In the genomic region with DNA sequence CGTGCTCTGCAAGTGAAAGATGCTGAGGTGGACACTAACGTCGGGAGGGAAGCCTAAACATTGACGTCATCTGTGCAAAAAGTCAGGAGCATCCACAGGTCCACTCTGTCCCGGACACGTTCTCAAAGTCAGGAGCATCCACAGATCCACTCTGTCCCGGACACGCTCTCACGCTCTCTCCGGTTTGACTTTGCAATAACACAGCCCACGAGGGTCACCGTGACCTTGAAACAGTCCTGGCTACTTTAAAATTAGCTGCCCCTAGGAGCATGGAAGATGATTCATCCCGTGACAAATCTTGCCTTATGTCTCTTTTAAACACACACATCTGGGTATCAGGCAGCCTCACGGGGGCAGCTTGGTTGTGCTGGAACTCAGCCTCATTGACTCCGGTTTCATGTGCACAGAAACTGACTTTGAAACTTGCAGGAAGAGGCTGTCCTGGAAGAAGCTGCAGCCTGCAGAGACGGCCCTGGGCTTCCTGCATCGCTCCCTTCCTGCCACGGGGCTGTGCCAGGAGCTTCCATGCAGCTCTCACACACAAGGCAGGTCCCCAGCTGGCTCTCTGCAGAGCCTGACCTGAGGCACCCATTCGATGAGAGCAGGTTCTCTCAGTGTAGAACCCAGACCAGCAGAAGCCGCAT, we compare ENCODE assay signal across 9 cellular contexts. TPM values are rescaled to one million over a fixed set of nuclear protein-coding genes. Genes with fewer than 3 reads are reported as not detected.
DNase-seq lines count a peak whose midpoint lies in the region; ATAC-seq and TF ChIP-seq lines count a peak whose summit lies in the region.
"Had no signal": no experiment of that assay in that cellular context is flagged by ENCODE, and none has a peak within 500 bp of the region (broad histone marks: within the 10 kb centered on the region; RNA-seq: fewer than 3 reads in every experiment).

No MANE protein-coding gene starts in this region.

- no peak; the same call in 1 of the 2 replicates for TF ChIP-seq RAD21 in SK-N-SH (IDR thresholded peaks at IDR 0.05; ENCODE audit: low read length)

- WGBS in SK-N-SH (ENCODE audit: low lambda C conversion rate) = 53% methylated on average over 12 of the region's 20 CpGs
- WGBS in psoas muscle, 3 donors = 8 to 12% (median 8%) methylated on average over 20 of the region's 20 CpGs

- peak overlapping the region; percentile 31; the same call in 1 of the 2 replicates for H2AFZ ChIP-seq in SK-N-SH (ENCODE audit: low read depth)

- H3K4me3 ChIP-seq in SK-N-SH (ENCODE audit: low read depth in 2 of 2, low read length in 1 of 2) = no peak overlapping the region
- H3K4me3 ChIP-seq in psoas muscle = no peak overlapping the region

- no peak overlapping the region for H3K9ac ChIP-seq in SK-N-SH

- H3K27ac Mint-ChIP-seq in immature natural killer cell = no peak overlapping the region
- H3K27ac Mint-ChIP-seq: natural killer cell treated with Interleukin-12 subunit alpha and Interleukin-12 subunit beta and Interleukin-15 and Interleukin-18, amount 100 ng/mL, for 72 hours had no signal

- DNase-seq in Daoy (ENCODE audit: low read depth) = peak; percentile 87
- DNase-seq in SK-N-SH = peak; percentile 61
- peak; percentile 82 for DNase-seq in foreskin melanocyte
- peak; percentile 53 to 71 for DNase-seq in psoas muscle
- no peak for DNase-seq in GM20000 (ENCODE audit: low spot score)
- no peak for DNase-seq in immature natural killer cell

- H3K4me3 Mint-ChIP-seq in immature natural killer cell = no peak overlapping the region
- H3K4me3 Mint-ChIP-seq: natural killer cell treated with Interleukin-12 subunit alpha and Interleukin-12 subunit beta and Interleukin-15 and Interleukin-18, amount 100 ng/mL, for 72 hours had no signal

- ATAC-seq in psoas muscle (peak; percentile 34 to 57 (median 55)), HG02623 (IDR thresholded peaks at IDR 0.05; ENCODE audit: unreplicated experiment) (no peak), HG03095 (IDR thresholded peaks at IDR 0.05; ENCODE audit: unreplicated experiment) (no peak)
- ATAC-seq: natural killer cell treated with Interleukin-12 subunit alpha and Interleukin-12 subunit beta and Interleukin-15 and Interleukin-18, amount 100 ng/mL, for 72 hours had no signal

- H3K9me3 Mint-ChIP-seq in immature natural killer cell = no peaks in the 10 kb centered on the region
- H3K9me3 Mint-ChIP-seq: natural killer cell treated with Interleukin-12 subunit alpha and Interleukin-12 subunit beta and Interleukin-15 and Interleukin-18, amount 100 ng/mL, for 72 hours had no signal

- no peaks in the 10 kb centered on the region for H3K27me3 ChIP-seq in SK-N-SH (ENCODE audit: insufficient read depth)
- peaks cover 0 to 49% (median 20%) of the 10 kb centered on the region in 3 donors for H3K27me3 ChIP-seq in psoas muscle (ENCODE audit: insufficient read depth in 3 of 3, low read length in 2 of 3)

- no peaks in the 10 kb centered on the region for H3K36me3 ChIP-seq in SK-N-SH (replicated peaks in 1 of 2; ENCODE audit: control insufficient read depth in 1 of 2, insufficient read depth in 2 of 2, low read length in 1 of 2)
- no peaks in the 10 kb centered on the region for H3K36me3 ChIP-seq in psoas muscle (ENCODE audit: insufficient read depth in 1 of 2, low read depth in 1 of 2)

- TF ChIP-seq CTCF in SK-N-SH (IDR thresholded peaks at IDR 0.05) (peak; percentile 43), psoas muscle (IDR thresholded peaks at IDR 0.05) (no peak), GM20000 (IDR thresholded peaks at IDR 0.05; ENCODE audit: extremely low read depth, missing control alignments) (no peak)

- no peaks in the 10 kb centered on the region for H4K20me1 ChIP-seq in SK-N-SH (ENCODE audit: insufficient read depth)

- intact Hi-C loops in psoas muscle (cut with DNase I) = no loop called here

- H3K4me1 ChIP-seq in SK-N-SH (ENCODE audit: control insufficient read depth in 1 of 2, insufficient read depth in 2 of 2, low read depth in 1 of 2, low read length in 1 of 2) = peaks cover 9 to 13% of the 10 kb centered on the region in 2 experiments; a peak in 2 of 4 replicates
- H3K4me1 ChIP-seq in psoas muscle = peaks cover 4% of the 10 kb centered on the region

- POLR2A ChIA-PET in SK-N-SH (lab: Yijun Ruan, JAX) = no interaction called here

- no peaks in the 10 kb centered on the region for H3K79me2 ChIP-seq in SK-N-SH (ENCODE audit: insufficient read depth)

- H3K36me3 Mint-ChIP-seq in immature natural killer cell = no peaks in the 10 kb centered on the region
- H3K36me3 Mint-ChIP-seq: natural killer cell treated with Interleukin-12 subunit alpha and Interleukin-12 subunit beta and Interleukin-15 and Interleukin-18, amount 100 ng/mL, for 72 hours had no signal

- no peaks in the 10 kb centered on the region for H3K9me2 ChIP-seq in SK-N-SH

- no peak; a peak in 1 of 4 replicates for TF ChIP-seq EP300 in SK-N-SH (IDR thresholded peaks at IDR 0.05; ENCODE audit: borderline replicate concordance in 1 of 2, low read depth in 1 of 2, low read length in 1 of 2)

- H3K27me3 Mint-ChIP-seq in immature natural killer cell (ENCODE audit: low read depth in 3 of 3) = peaks cover 2 to 13% (median 4%) of the 10 kb centered on the region in 3 donors

- peak overlapping the region; percentile 27; the same call in 1 of the 2 replicates for H3K4me2 ChIP-seq in SK-N-SH

- H3F3A ChIP-seq in SK-N-SH (replicated peaks; ENCODE audit: insufficient read depth) = no peaks in the 10 kb centered on the region

- H3K27ac ChIP-seq in SK-N-SH (ENCODE audit: low read depth in 2 of 2, low read length in 1 of 2) (peak overlapping the region in 1 of 2 experiments; percentile 41; a peak in 3 of 4 replicates), psoas muscle (peak overlapping the region; percentile 16)

- H3K9me3 ChIP-seq in SK-N-SH (no peaks in the 10 kb centered on the region), psoas muscle (no peaks in the 10 kb centered on the region)

- CTCF ChIA-PET in SK-N-SH (lab: Yijun Ruan, JAX) = interaction anchor here (0.7 to 1.0 kb wide), 4 partner anchors 10 to 40 kb away, joined by 3 read pairs; no protein-coding TSS in a partner anchor

- no peaks in the 10 kb centered on the region for H3K4me1 Mint-ChIP-seq in immature natural killer cell

TF ChIP-seq in SK-N-SH, 30 proteins besides CTCF, POLR2A, EP300 and RAD21:
- peak; percentile 79; the same call in 1 of the 2 replicates for TF ChIP-seq FOSL2 (IDR thresholded peaks at IDR 0.05; ENCODE audit: borderline replicate concordance, low read depth)
- TF ChIP-seq GABPA (IDR thresholded peaks at IDR 0.05; ENCODE audit: low read depth) = 0 out of 2 replicates have a peak, but pooled peaks have one; percentile 13
- TF ChIP-seq MEF2A (IDR thresholded peaks at IDR 0.05; ENCODE audit: borderline replicate concordance, low read depth) = no peak
- peak; percentile 70 for TF ChIP-seq MAX (IDR thresholded peaks at IDR 0.05; ENCODE audit: low read depth)
- no peak for TF ChIP-seq ELF1 (IDR thresholded peaks at IDR 0.05)
- TF ChIP-seq NFIC (IDR thresholded peaks at IDR 0.05; ENCODE audit: borderline replicate concordance) = peak; percentile 48; the same call in 1 of the 2 replicates
- TF ChIP-seq TCF12 (IDR thresholded peaks at IDR 0.05) = peak; percentile 78
- TF ChIP-seq, protein P1, sequence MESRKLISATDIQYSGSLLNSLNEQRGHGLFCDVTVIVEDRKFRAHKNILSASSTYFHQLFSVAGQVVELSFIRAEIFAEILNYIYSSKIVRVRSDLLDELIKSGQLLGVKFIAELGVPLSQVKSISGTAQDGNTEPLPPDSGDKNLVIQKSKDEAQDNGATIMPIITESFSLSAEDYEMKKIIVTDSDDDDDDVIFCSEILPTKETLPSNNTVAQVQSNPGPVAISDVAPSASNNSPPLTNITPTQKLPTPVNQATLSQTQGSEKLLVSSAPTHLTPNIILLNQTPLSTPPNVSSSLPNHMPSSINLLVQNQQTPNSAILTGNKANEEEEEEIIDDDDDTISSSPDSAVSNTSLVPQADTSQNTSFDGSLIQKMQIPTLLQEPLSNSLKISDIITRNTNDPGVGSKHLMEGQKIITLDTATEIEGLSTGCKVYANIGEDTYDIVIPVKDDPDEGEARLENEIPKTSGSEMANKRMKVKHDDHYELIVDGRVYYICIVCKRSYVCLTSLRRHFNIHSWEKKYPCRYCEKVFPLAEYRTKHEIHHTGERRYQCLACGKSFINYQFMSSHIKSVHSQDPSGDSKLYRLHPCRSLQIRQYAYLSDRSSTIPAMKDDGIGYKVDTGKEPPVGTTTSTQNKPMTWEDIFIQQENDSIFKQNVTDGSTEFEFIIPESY (IDR thresholded peaks at IDR 0.05; ENCODE audit: borderline replicate concordance, low read depth) = no peak

RNA-seq across cellular contexts. Expression of gene COL18A1, which starts 18.1 kb away (rescaled TPM):
- 29.5 and 38.9 TPM in 2 replicates for total RNA-seq in Daoy (2014; rRNA removed; shearing (Covaris generic))
- 93.6 and 118 TPM in 2 replicates for polyA plus RNA-seq in SK-N-SH (2012; rRNA removed)
- 51.8 and 89.1 TPM in 2 replicates for polyA plus RNA-seq in SK-N-SH (2012; cell fraction: cytosol; rRNA removed)
- 287 and 525 TPM in 2 replicates for polyA plus RNA-seq in SK-N-SH (2012; cell fraction: nucleus; rRNA removed)
- 10 to 100 TPM; 11.6 to 21.1 (median 15.1) TPM for total RNA-seq in psoas muscle
- 10 to 100 TPM in 2 of 3 donors, 1 to 10 TPM in 1; 4.8 to 25.3 (median 11.3) TPM for polyA plus RNA-seq in psoas muscle
- polyA plus RNA-seq in immature natural killer cell = 1 to 10 TPM in 1 of 3 donors, under 1 TPM in 2; 0.30 to 1.8 (median 0.46) TPM

Comparison
In these comparisons a context has a peak if more than half of its experiments do, and no peak if none do; other contexts are left out.
1. DNase-seq: peak in Daoy (single experiment), SK-N-SH (single experiment), foreskin melanocyte (single experiment) and psoas muscle (2 of 2); none in GM20000 (single experiment) and immature natural killer cell (0 of 3).
2. ATAC-seq: peak in psoas muscle (4 of 4); none in HG02623 (single experiment) and HG03095 (single experiment).